Comparison of ENCODE assay signal across 23 cellular contexts in the genomic region with DNA sequence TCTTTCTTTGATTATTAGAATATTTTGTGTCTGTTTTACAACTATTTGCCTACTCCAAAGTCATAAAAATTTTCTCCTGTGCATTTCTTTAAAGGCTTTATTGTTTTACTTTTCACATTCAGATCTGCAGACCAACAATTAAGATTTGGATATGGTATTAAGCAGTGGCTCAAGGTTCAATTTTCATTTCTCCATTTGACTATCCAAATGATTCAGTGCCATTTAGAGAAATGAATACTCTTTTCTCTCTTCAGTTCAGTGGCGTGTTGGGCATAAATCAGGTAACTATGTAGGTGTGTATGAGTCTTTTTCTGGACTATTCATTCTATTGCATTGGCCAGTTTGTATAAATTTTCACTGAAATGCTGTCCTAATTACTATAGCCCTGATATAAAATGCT. TPM values are rescaled to one million over a fixed set of nuclear protein-coding genes. Genes with fewer than 3 reads are reported as not detected.
"Had no signal": no experiment of that assay in that cellular context is flagged by ENCODE, and none has a peak within 500 bp of the region (broad histone marks: within the 10 kb centered on the region; RNA-seq: fewer than 3 reads in every experiment).

No MANE protein-coding gene starts in this region.

- ATAC-seq: foreskin keratinocyte; heart right ventricle; left ventricle myocardium superior; lower lobe of right lung; naive thymus-derived CD8-positive, alpha-beta T cell; stimulated activated naive CD8-positive, alpha-beta T cell treated with anti-CD3 and anti-CD28 coated beads, Interleukin-15, amount 100 ng/mL, for 72 hours had no signal

- H3K36me3 ChIP-seq: esophagus muscularis mucosa, heart right ventricle, lower lobe of right lung, ovary, sigmoid colon, spleen, suprapubic skin, transverse colon had no signal

- H3K27ac Mint-ChIP-seq: immature natural killer cell; nephron progenitor cell; stimulated activated naive CD8-positive, alpha-beta T cell treated with anti-CD3 and anti-CD28 coated beads, Interleukin-15, amount 100 ng/mL, for 72 hours had no signal

- H3K27me3 ChIP-seq: esophagus muscularis mucosa, foreskin keratinocyte, heart right ventricle, ovary, sigmoid colon, suprapubic skin, transverse colon had no signal

- H3K9me3 ChIP-seq: esophagus muscularis mucosa, lower lobe of right lung, ovary, sigmoid colon, suprapubic skin, transverse colon had no signal

- DNase-seq: dermis blood vessel endothelial cell; effector memory CD4-positive, alpha-beta T cell; foreskin keratinocyte; glutamatergic neuron; heart right ventricle; hippocampal formation; immature natural killer cell; islet precursor cell; left ventricle myocardium superior; lower lobe of right lung; naive thymus-derived CD8-positive, alpha-beta T cell; nephron progenitor cell; occipital lobe; ovary; sigmoid colon; spleen; stimulated activated CD4-positive, alpha-beta T cell treated with anti-CD3 and anti-CD28 coated beads, Interleukin-4, amount 100 ng/mL, for 4 hours; stimulated activated naive CD4-positive, alpha-beta T cell; stimulated activated naive CD8-positive, alpha-beta T cell treated with anti-CD3 and anti-CD28 coated beads, Interleukin-15, amount 100 ng/mL, for 72 hours; transverse colon had no signal

- H3K27ac ChIP-seq: coronary artery, esophagus muscularis mucosa, foreskin keratinocyte, heart right ventricle, lower lobe of right lung, ovary, sigmoid colon, spleen, suprapubic skin, transverse colon had no signal

- H3K4me3 Mint-ChIP-seq: immature natural killer cell; naive thymus-derived CD8-positive, alpha-beta T cell; nephron progenitor cell; stimulated activated naive CD8-positive, alpha-beta T cell treated with anti-CD3 and anti-CD28 coated beads, Interleukin-15, amount 100 ng/mL, for 72 hours had no signal

- H3K27me3 Mint-ChIP-seq: naive thymus-derived CD8-positive, alpha-beta T cell; stimulated activated naive CD8-positive, alpha-beta T cell treated with anti-CD3 and anti-CD28 coated beads, Interleukin-15, amount 100 ng/mL, for 72 hours had no signal

- H3K4me3 ChIP-seq: coronary artery, esophagus muscularis mucosa, heart right ventricle, lower lobe of right lung, ovary, sigmoid colon, spleen, suprapubic skin, transverse colon had no signal

RNA-seq across cellular contexts. Expression of gene IL1R1, which starts 57.3 kb away (rescaled TPM):
- polyA plus RNA-seq: naive thymus-derived CD8-positive, alpha-beta T cell had no signal
